In genomic region chr4:133148690-133149363, GRCh38 we compare ENCODE assay signal across 8 cellular contexts. TPM values are rescaled to one million over a fixed set of nuclear protein-coding genes. Genes with fewer than 3 reads are reported as not detected.
A peak's percentile ranks its signal among the peaks of the same experiment; 100 is the strongest.
DNase-seq lines count a peak whose midpoint lies in the region; ATAC-seq and TF ChIP-seq lines count a peak whose summit lies in the region.

Gene PCDH10, plus strand, starts transcription at chr4:133149294. Its CDS starts 847 bp downstream, at chr4:133150141.

- H3K4me3 ChIP-seq in astrocyte of the spinal cord (ENCODE audit: low read depth, low read length) = peak within 1 kb of the TSS; percentile 65
- H3K4me3 ChIP-seq in hepatocyte = peak within 1 kb of the TSS; percentile 64
- peak within 1 kb of the TSS; percentile 24 to 33 for H3K4me3 ChIP-seq in prostate gland

- peaks cover 22% of the 10 kb centered on the region for H3K79me2 ChIP-seq in hepatocyte

- H3K9me3 ChIP-seq in hepatocyte (ENCODE audit: low read depth) (no peaks in the 10 kb centered on the region), prostate gland (no peaks in the 10 kb centered on the region)

- peak; percentile 47 for TF ChIP-seq POLR2A in prostate gland (IDR thresholded peaks at IDR 0.05)

- intact Hi-C loops in prostate gland (cut with DNase I) = loop anchor here (10.0 kb wide), 2 partner anchors 336 to 1756 kb away; no protein-coding TSS in a partner anchor

- H3K4me1 ChIP-seq in hepatocyte (ENCODE audit: insufficient read depth) (no peaks in the 10 kb centered on the region), prostate gland (replicated peaks) (peaks cover 3% of the 10 kb centered on the region)

- TF ChIP-seq CTCF in astrocyte of the spinal cord (IDR thresholded peaks at IDR 0.05; ENCODE audit: low read depth, low read length) (no peak), hepatocyte (IDR thresholded peaks at IDR 0.05; ENCODE audit: poor library complexity) (no peak), prostate gland (IDR thresholded peaks at IDR 0.05) (peak in 1 of 4 experiments; percentile 7)

- no peaks in the 10 kb centered on the region for H3K36me3 ChIP-seq in hepatocyte (replicated peaks; ENCODE audit: insufficient read depth, low read depth)
- H3K36me3 ChIP-seq in prostate gland = no peaks in the 10 kb centered on the region

- under 1% methylated on average over 38 of the region's 38 CpGs for WGBS in hepatocyte (ENCODE audit: low lambda C conversion rate, missing lambda C conversion rate)
- WGBS in prostate gland = 1% methylated on average over 38 of the region's 38 CpGs

- peak within 1 kb of the TSS; percentile 95 for H2AFZ ChIP-seq in hepatocyte

- peak within 1 kb of the TSS; percentile 1 for H3K27ac ChIP-seq in hepatocyte
- peak within 1 kb of the TSS; percentile 19 to 54 for H3K27ac ChIP-seq in prostate gland

- H4K20me1 ChIP-seq in hepatocyte (ENCODE audit: insufficient read depth, poor library complexity, severe bottlenecking) = no peaks in the 10 kb centered on the region

- ATAC-seq in HG03135 (IDR thresholded peaks at IDR 0.05; ENCODE audit: unreplicated experiment) (peak; percentile 76), HG03108 (IDR thresholded peaks at IDR 0.05; ENCODE audit: unreplicated experiment) (no peak)

- H3K4me2 ChIP-seq in hepatocyte = peak within 1 kb of the TSS; percentile 87

- in situ Hi-C loops in astrocyte of the spinal cord (cut with HindIII; ENCODE audit: low sequenced_read_pairs) = no loop called here

- peaks cover 72% of the 10 kb centered on the region for H3K27me3 ChIP-seq in hepatocyte
- peaks cover 11% of the 10 kb centered on the region for H3K27me3 ChIP-seq in prostate gland (replicated peaks; ENCODE audit: insufficient read depth)

- no peaks in the 10 kb centered on the region for H3K9me2 ChIP-seq in hepatocyte (replicated peaks; ENCODE audit: insufficient read depth)

- DNase-seq in activated T-cell treated with anti-CD3 and anti-CD28 coated beads for 24 hours (ENCODE audit: low read depth) (peak; percentile 35), activated T-cell treated with anti-CD3 and anti-CD28 coated beads for 4 hours (no peak), NCI-H82 treated with DMSO at 0.1 percent for 48 hours (lab: John Stamatoyannopoulos, UW; ENCODE audit: unreplicated experiment) (peak; percentile 69), astrocyte of the spinal cord (ENCODE audit: low read depth, low spot score) (peak; percentile 96), hepatocyte (ENCODE audit: low spot score) (peak; percentile 96), prostate gland (ENCODE audit: low spot score) (peak; percentile 86)

RNA-seq across cellular contexts. Expression of gene PCDH10, which starts in this region (rescaled TPM):
- total RNA-seq in hepatocyte (22.7 and 24.1 TPM in 2 replicates), prostate gland (1 to 10 TPM; 3.9 to 7.2 TPM)
- 13.0 and 16.7 TPM in 2 replicates for polyA plus RNA-seq in hepatocyte
